Comparison of ENCODE assay signal across 8 cellular contexts in genomic region chr16:71894921-71895678, GRCh38. TPM values are rescaled to one million over a fixed set of nuclear protein-coding genes. Genes with fewer than 3 reads are reported as not detected.
DNase-seq lines count a peak whose midpoint lies in the region; ATAC-seq and TF ChIP-seq lines count a peak whose summit lies in the region.

Gene IST1 (plus strand): TSS chr16:71895531. CDS start chr16:71915641, 20,110 bp downstream.

- H3K4me3 Mint-ChIP-seq in T-helper 17 cell = peak within 1 kb of the TSS; percentile 96

- H3K36me3 ChIP-seq in uterus = no peaks in the 10 kb centered on the region

- H3K36me3 Mint-ChIP-seq in T-helper 17 cell (ENCODE audit: low read depth) = no peaks in the 10 kb centered on the region

- peak; percentile 81 for ATAC-seq in HG02870 (IDR thresholded peaks at IDR 0.05; ENCODE audit: unreplicated experiment)
- peak; percentile 91 for ATAC-seq in T-helper 17 cell
- ATAC-seq in left ventricle myocardium superior = peak; percentile 97

- in situ Hi-C loops in GM13977 (cut with MboI; ENCODE audit: low pct_unique_long_range_greater_than_20kb, low sequenced_read_pairs, unreplicated experiment) = no loop called here

- H3K27me3 ChIP-seq in uterus = no peaks in the 10 kb centered on the region

- H3K4me1 ChIP-seq in uterus = peaks cover 0 to 9% of the 10 kb centered on the region in 2 donors

- H3K9me3 ChIP-seq in T-helper 17 cell (ENCODE audit: control insufficient read depth, low read length, poor library complexity, severe bottlenecking) = no peaks in the 10 kb centered on the region
- H3K9me3 ChIP-seq in uterus = no peaks in the 10 kb centered on the region

- H3K4me3 ChIP-seq in uterus = peak within 1 kb of the TSS; percentile 67 to 82

- H3K27ac Mint-ChIP-seq in T-helper 17 cell = peak within 1 kb of the TSS; percentile 95

- H3K27ac ChIP-seq in angular gyrus (ENCODE audit: low read depth, low read length) (peak within 1 kb of the TSS; percentile 96), uterus (peak within 1 kb of the TSS; percentile 93 to 99)

- peak; percentile 86 to 94 for TF ChIP-seq POLR2A in uterus (IDR thresholded peaks at IDR 0.05)

- H3K4me1 Mint-ChIP-seq in T-helper 17 cell = peaks cover 23% of the 10 kb centered on the region

- TF ChIP-seq CTCF in GM13977 (IDR thresholded peaks at IDR 0.05; ENCODE audit: extremely low read depth, insufficient read depth, missing control alignments) = no peak
- peak in 2 of 4 experiments; percentile 17 for TF ChIP-seq CTCF in uterus (IDR thresholded peaks at IDR 0.05)

- peak; percentile 97 for DNase-seq in GM13977 (ENCODE audit: low spot score)
- peak; percentile 79 for DNase-seq in NCI-H146 treated with DMSO at 0.1 percent for 48 hours (lab: John Stamatoyannopoulos, UW; ENCODE audit: unreplicated experiment)
- peak; percentile 93 to 96 (median 96) for DNase-seq in T-helper 17 cell
- peak; percentile 99 for DNase-seq in left ventricle myocardium superior
- DNase-seq in pulmonary artery endothelial cell (ENCODE audit: low read depth, low spot score) = peak; percentile 98
- DNase-seq in uterus = peak; percentile 98

- intact Hi-C loops in left ventricle myocardium superior (cut with micrococcal nuclease) (no loop called here), uterus (cut with DNase I; ENCODE audit: low total_unique reads) (no loop called here)

- no peaks in the 10 kb centered on the region for H3K27me3 Mint-ChIP-seq in T-helper 17 cell

RNA-seq across cellular contexts. Expression of gene IST1, which starts in this region (rescaled TPM):
- total RNA-seq in T-helper 17 cell (100 to 1,000 TPM; 262 to 283 TPM), left ventricle myocardium superior (110 TPM), pulmonary artery endothelial cell (136 and 207 TPM in 2 replicates), uterus (100 to 1,000 TPM; 172 to 301 (median 207) TPM)

Comparison
In these comparisons a context has a peak if more than half of its experiments do, and no peak if none do; other contexts are left out.
1. Peak in every context shown above with its lines: DNase-seq, ATAC-seq, H3K4me3 ChIP-seq and H3K27ac ChIP-seq.